11 cellular contexts compared by ENCODE assay signal in the genomic region with DNA sequence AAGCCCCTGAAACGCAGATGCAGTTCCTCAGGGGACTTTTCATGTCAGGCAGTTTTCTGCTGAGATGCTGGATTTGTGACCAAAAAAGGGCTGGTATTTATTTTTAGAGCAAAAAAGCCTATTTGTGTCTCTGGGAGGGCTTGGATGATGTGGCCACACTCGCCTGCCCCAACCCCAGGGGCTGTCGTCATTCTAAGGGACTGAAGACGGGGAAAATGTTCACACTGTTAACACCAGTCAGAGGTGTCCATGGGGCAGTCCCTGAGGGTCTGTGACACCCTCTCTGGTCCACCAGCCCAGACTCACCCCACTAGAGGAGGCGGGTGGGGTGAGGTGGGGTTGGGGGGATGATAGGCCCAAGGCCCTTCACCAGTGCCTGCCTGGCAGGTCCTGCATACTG. TPM values are rescaled to one million over a fixed set of nuclear protein-coding genes. Genes with fewer than 3 reads are reported as not detected.
A peak's percentile ranks its signal among the peaks of the same experiment; 100 is the strongest.
DNase-seq lines count a peak whose midpoint lies in the region; ATAC-seq and TF ChIP-seq lines count a peak whose summit lies in the region.
"Had no signal": no experiment of that assay in that cellular context is flagged by ENCODE, and none has a peak within 500 bp of the region (broad histone marks: within the 10 kb centered on the region; RNA-seq: fewer than 3 reads in every experiment).

No MANE protein-coding gene starts in this region.

- H3K36me3 ChIP-seq in heart right ventricle (peaks cover 0 to 89% (median 25%) of the 10 kb centered on the region in 9 donors), psoas muscle (ENCODE audit: insufficient read depth in 1 of 2, low read depth in 1 of 2) (peaks cover 0 to 39% of the 10 kb centered on the region in 2 donors), aorta (ENCODE audit: control insufficient read depth in 1 of 2, insufficient read depth in 2 of 2, low read length in 1 of 2) (no peaks in the 10 kb centered on the region)

- H3K4me3 ChIP-seq in heart right ventricle (no peak overlapping the region), psoas muscle (no peak overlapping the region), aorta (ENCODE audit: low read length in 2 of 2) (no peak overlapping the region)

- intact Hi-C loops in heart right ventricle (cut with DNase I): loop anchor here in 4 of 10 donors (5.0 to 10.0 kb wide), 4 partner anchors 36 to 143 kb away; partner anchors contain the start of gene SYDE1 (in 1 of the 4)
- intact Hi-C loops in Right ventricle myocardium superior (cut with DNase I): no loop called here
- intact Hi-C loops in left ventricle myocardium superior (cut with micrococcal nuclease): no loop called here
- intact Hi-C loops in psoas muscle (cut with DNase I): no loop called here
- intact Hi-C loops in aorta (cut with DNase I): loop anchor here (5.0 kb wide), 2 partner anchors 36 to 51 kb away; no protein-coding TSS in a partner anchor

- H3K27me3 ChIP-seq in heart right ventricle (no peaks in the 10 kb centered on the region), psoas muscle (ENCODE audit: insufficient read depth in 3 of 3, low read length in 2 of 3) (no peaks in the 10 kb centered on the region), aorta (ENCODE audit: control insufficient read depth in 1 of 2, insufficient read depth in 2 of 2, low read length in 1 of 2) (no peaks in the 10 kb centered on the region)

- peak in 1 of 2 donors; percentile 68 for DNase-seq in heart right ventricle
- no peak for DNase-seq in Right ventricle myocardium superior
- DNase-seq in left ventricle myocardium superior: no peak
- no peak for DNase-seq in psoas muscle
- peak; percentile 76 to 87 for DNase-seq in aorta
- DNase-seq: DND-41, T-helper 2 cell had no signal

- H3K27ac ChIP-seq in heart right ventricle (peak overlapping the region; percentile 84 to 94 (median 92)), psoas muscle (peak overlapping the region; percentile 91), aorta (ENCODE audit: low read depth in 1 of 2, low read length in 2 of 2) (peak overlapping the region; percentile 97 to 98)

- peaks cover 59 to 88% (median 75%) of the 10 kb centered on the region in 9 donors for H3K4me1 ChIP-seq in heart right ventricle
- peaks cover 70% of the 10 kb centered on the region for H3K4me1 ChIP-seq in psoas muscle
- no peaks in the 10 kb centered on the region for H3K4me1 ChIP-seq in aorta (ENCODE audit: control insufficient read depth in 1 of 2, insufficient read depth in 2 of 2, low read length in 2 of 2)

- TF ChIP-seq CTCF in heart right ventricle (IDR thresholded peaks at IDR 0.05) (no peak), psoas muscle (IDR thresholded peaks at IDR 0.05) (no peak)

- no peaks in the 10 kb centered on the region for H3K9me3 ChIP-seq in heart right ventricle
- H3K9me3 ChIP-seq in psoas muscle: no peaks in the 10 kb centered on the region
- no peaks in the 10 kb centered on the region for H3K9me3 ChIP-seq in aorta (ENCODE audit: control insufficient read depth, low read length)

- 67 to 82% methylated on average over 5 of the region's 5 CpGs for WGBS in heart right ventricle, 2 donors
- 69 to 84% (median 74%) methylated on average over 5 of the region's 5 CpGs for WGBS in psoas muscle, 3 donors
- 5 to 10% methylated on average over 5 of the region's 5 CpGs for WGBS in aorta, 2 donors

- ATAC-seq in heart right ventricle (peak in 6 of 8 donors; percentile 8 to 35 (median 12)), Right ventricle myocardium superior (ENCODE audit: poor library complexity) (no peak), left ventricle myocardium superior (peak; percentile 2), psoas muscle (no peak), aorta (ENCODE audit: low FRiP score) (peak; percentile 37), GM18909 (IDR thresholded peaks at IDR 0.05; ENCODE audit: poor library complexity, unreplicated experiment) (no peak), HG03039 (IDR thresholded peaks at IDR 0.05; ENCODE audit: unreplicated experiment) (no peak), HG02759 (IDR thresholded peaks at IDR 0.05; ENCODE audit: unreplicated experiment) (no peak)

RNA-seq across cellular contexts. Expression of gene EPHX3, which starts 15.9 kb away (rescaled TPM):
- total RNA-seq in heart right ventricle (under 1 TPM in 5 of 10 donors, not detected in 5; 0.15 to 0.32 (median 0.17) TPM), Right ventricle myocardium superior (0.27 TPM), left ventricle myocardium superior (not detected), psoas muscle (under 1 TPM in 2 of 4 donors, not detected in 2; 0.19 to 0.20 TPM), aorta (1 to 10 TPM in 1 of 2 donors, under 1 TPM in 1; 0.48 to 1.0 TPM)
- polyA plus RNA-seq in heart right ventricle (under 1 TPM in 1 of 2 donors, not detected in 1; 0.20 TPM), psoas muscle (under 1 TPM; 0.05 to 0.20 (median 0.08) TPM), aorta (1 to 10 TPM in 1 of 2 donors, not detected in 1; 1.0 TPM)
- total RNA-seq: HT-29 had no signal

RNA-seq across cellular contexts. Expression of gene NOTCH3, which starts 47.3 kb away (rescaled TPM):
- total RNA-seq in heart right ventricle: 10 to 100 TPM; 21.4 to 45.5 (median 35.3) TPM
- polyA plus RNA-seq in heart right ventricle: 10 to 100 TPM; 18.7 to 21.9 TPM
- 25.0 TPM for total RNA-seq in Right ventricle myocardium superior
- total RNA-seq in left ventricle myocardium superior: 22.8 TPM
- total RNA-seq in psoas muscle: 10 to 100 TPM; 29.4 to 80.8 (median 34.0) TPM
- polyA plus RNA-seq in psoas muscle: 10 to 100 TPM in 1 of 3 donors, 1 to 10 TPM in 2; 8.2 to 11.6 (median 8.8) TPM
- 100 to 1,000 TPM; 376 to 423 TPM for total RNA-seq in aorta
- polyA plus RNA-seq in aorta: 100 to 1,000 TPM in 1 of 2 donors, 10 to 100 TPM in 1; 23.5 to 160 TPM

Comparison
In these comparisons a context has a peak if more than half of its experiments do, and no peak if none do; other contexts are left out.
1. ATAC-seq: peak in heart right ventricle (6 of 8), left ventricle myocardium superior (single experiment) and aorta (single experiment); none in Right ventricle myocardium superior (single experiment), psoas muscle (0 of 4), GM18909 (single experiment), HG03039 (single experiment) and HG02759 (single experiment).
2. DNase-seq: peak in aorta (2 of 2); none in Right ventricle myocardium superior (single experiment), left ventricle myocardium superior (single experiment) and psoas muscle (0 of 2).
3. RNA of gene NOTCH3, which starts 47.3 kb away (total RNA-seq): 376 to 423 TPM in aorta; 21.4 to 45.5 TPM in heart right ventricle, 29.4 to 80.8 TPM in psoas muscle, 25.0 TPM in Right ventricle myocardium superior (single experiment) and 22.8 TPM in left ventricle myocardium superior (single experiment); every median in the first group is over 4 times any median in the second.
4. intact Hi-C loops: an anchor here in aorta (5.0 kb wide); none called in Right ventricle myocardium superior, left ventricle myocardium superior and psoas muscle.
5. Peak in every context shown above with its lines, with median percentiles within 50 percentile points of each other: H3K27ac ChIP-seq.